7 cellular contexts compared by ENCODE assay signal in genomic region chr2:196336715-196337617, GRCh38.
DNase-seq lines count a peak whose midpoint lies in the region; ATAC-seq and TF ChIP-seq lines count a peak whose summit lies in the region.

No MANE protein-coding gene starts in this region.

- H3K9me3 Mint-ChIP-seq in chondrocyte (ENCODE audit: low read depth) = no peaks in the 10 kb centered on the region

- H3K27me3 Mint-ChIP-seq in chondrocyte (ENCODE audit: low read depth) = no peaks in the 10 kb centered on the region

- no peak overlapping the region for H3K4me3 Mint-ChIP-seq in chondrocyte (ENCODE audit: unreplicated experiment)

- peaks cover 3% of the 10 kb centered on the region for H3K36me3 Mint-ChIP-seq in chondrocyte (ENCODE audit: low read depth)

- DNase-seq in EH (ENCODE audit: low read depth) = peak; percentile 59
- peak; percentile 14 for DNase-seq in SK-N-DZ (ENCODE audit: low spot score)
- DNase-seq in chondrocyte (ENCODE audit: low spot score) = no peak
- DNase-seq in midbrain (lab: John Stamatoyannopoulos, UW) = peak; percentile 5
- DNase-seq in T-helper 9 cell = no peak

- peaks cover 38% of the 10 kb centered on the region for H3K4me1 Mint-ChIP-seq in chondrocyte (ENCODE audit: low read depth)

- TF ChIP-seq CTCF in chondrocyte (IDR thresholded peaks at IDR 0.05) = peak; percentile 86

- ATAC-seq in HG02763 (IDR thresholded peaks at IDR 0.05; ENCODE audit: unreplicated experiment) (peak; percentile 59), HG03520 (IDR thresholded peaks at IDR 0.05; ENCODE audit: unreplicated experiment) (no peak)

- no peak overlapping the region for H3K27ac Mint-ChIP-seq in chondrocyte (ENCODE audit: unreplicated experiment)

Comparison
In these comparisons a context has a peak if more than half of its experiments do, and no peak if none do; other contexts are left out.
1. DNase-seq: peak in EH (single experiment), SK-N-DZ (single experiment) and midbrain (single experiment); none in chondrocyte (single experiment) and T-helper 9 cell (single experiment).